In the genomic region with DNA sequence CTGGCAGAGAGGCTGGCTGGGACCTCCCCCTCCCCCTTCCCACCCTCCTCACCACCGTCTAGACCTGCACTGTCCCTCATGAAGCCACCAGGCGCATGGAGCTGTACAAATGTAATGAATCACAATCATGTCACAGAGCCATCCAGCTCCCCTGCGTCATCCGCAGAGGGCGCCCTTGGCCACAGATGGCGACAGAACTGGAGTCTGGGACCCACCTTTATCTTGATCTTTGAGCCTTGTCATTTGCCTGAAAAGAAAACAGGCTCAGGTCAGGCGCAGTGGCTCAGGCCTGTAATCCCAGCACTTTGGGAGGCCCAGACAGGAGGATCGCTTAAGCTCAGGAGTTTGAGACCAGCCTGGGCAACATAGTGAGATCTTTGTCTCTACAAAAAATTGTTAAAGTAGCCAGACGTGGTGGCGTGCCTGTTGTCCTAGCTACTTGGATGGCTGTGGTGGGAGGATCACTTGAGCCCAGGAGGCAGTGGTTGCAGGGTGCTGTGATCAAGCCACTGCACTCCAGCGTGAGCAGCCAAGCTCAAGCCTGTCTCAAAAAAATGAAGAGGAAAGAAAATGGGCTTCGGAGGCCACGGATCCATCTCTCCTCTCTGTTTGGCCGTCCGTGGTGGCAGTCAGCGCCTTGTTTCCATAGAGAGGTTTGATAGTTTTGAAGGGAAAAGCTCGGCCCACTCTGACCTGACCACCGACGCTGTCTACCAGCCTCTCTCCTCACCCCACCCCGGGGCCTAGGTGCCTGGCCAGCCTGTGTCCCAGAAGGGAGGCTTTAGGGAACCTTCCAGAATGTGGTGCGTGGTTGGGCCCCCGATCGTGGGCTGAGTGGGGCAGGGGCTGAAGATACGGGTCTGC, we compare ENCODE assay signal across 9 cellular contexts. TPM values are rescaled to one million over a fixed set of nuclear protein-coding genes. Genes with fewer than 3 reads are reported as not detected.
DNase-seq lines count a peak whose midpoint lies in the region; ATAC-seq, FAIRE-seq and TF ChIP-seq lines count a peak whose summit lies in the region.
"Had no signal": no experiment of that assay in that cellular context is flagged by ENCODE, and none has a peak within 500 bp of the region (broad histone marks: within the 10 kb centered on the region; RNA-seq: fewer than 3 reads in every experiment).

No MANE protein-coding gene starts in this region.

- peaks cover 4% of the 10 kb centered on the region for H3K27me3 Mint-ChIP-seq in activated CD4-positive, alpha-beta T cell treated with anti-CD3 and anti-CD28 coated beads, Interleukin-2, amount 10 ng/mL, durations not matched to agents 24 days and 14 days

- H3K4me1 Mint-ChIP-seq in activated CD4-positive, alpha-beta T cell treated with anti-CD3 and anti-CD28 coated beads, Interleukin-2, amount 10 ng/mL, durations not matched to agents 24 days and 14 days: no peaks in the 10 kb centered on the region
- H3K4me1 Mint-ChIP-seq: central memory CD8-positive, alpha-beta T cell had no signal

- no peaks in the 10 kb centered on the region for H3K36me3 Mint-ChIP-seq in activated CD4-positive, alpha-beta T cell treated with anti-CD3 and anti-CD28 coated beads, Interleukin-2, amount 10 ng/mL, durations not matched to agents 24 days and 14 days (ENCODE audit: low read depth)

- ATAC-seq in pancreas (peak; percentile 8 to 53 (median 14)), HG03196 (IDR thresholded peaks at IDR 0.05; ENCODE audit: unreplicated experiment) (no peak)

- FAIRE-seq in HTR-8/SVneo (lab: Jason Lieb, UNC) (peak; percentile 94), pancreas (lab: Jason Lieb, UNC) (no peak)

- H3K4me1 ChIP-seq in pancreas: peaks cover 0 to 7% (median 6%) of the 10 kb centered on the region in 3 donors

- WGBS in pancreas, 2 donors: 75 to 76% methylated on average over 24 of the region's 24 CpGs

- H3K27me3 ChIP-seq in pancreas: no peaks in the 10 kb centered on the region

- peak; percentile 84 for DNase-seq in activated CD4-positive, alpha-beta T cell treated with anti-CD3 and anti-CD28 coated beads, Interleukin-2, amount 10 ng/mL, durations not matched to agents 24 days and 14 days
- DNase-seq in activated CD4-positive, alpha-beta T cell treated with anti-CD3 and anti-CD28 coated beads for 1 hour: no peak
- DNase-seq in HTR-8/SVneo (ENCODE audit: insufficient read length, low spot score) (peak; percentile 85), OCI-M1 (lab: John Stamatoyannopoulos, UW) (peak; percentile 96), T47D (ENCODE audit: low read depth in 1 of 2, low spot score in 1 of 2) (peak; percentile 95 to 96), pancreas (peak in 2 of 6 donors; percentile 55 to 57), hippocampal formation (lab: John Stamatoyannopoulos, UW) (no peak)

- no peak overlapping the region for H3K4me3 Mint-ChIP-seq in activated CD4-positive, alpha-beta T cell treated with anti-CD3 and anti-CD28 coated beads, Interleukin-2, amount 10 ng/mL, durations not matched to agents 24 days and 14 days
- H3K4me3 Mint-ChIP-seq: central memory CD8-positive, alpha-beta T cell had no signal

- H3K4me3 ChIP-seq in pancreas: no peak overlapping the region

- H3K9me3 ChIP-seq in pancreas: no peaks in the 10 kb centered on the region

- H3K27ac ChIP-seq in pancreas: peak overlapping the region; percentile 8 to 57 (median 46)

- no peak for TF ChIP-seq CTCF in pancreas (IDR thresholded peaks at IDR 0.05)

- intact Hi-C loops in activated CD4-positive, alpha-beta T cell treated with anti-CD3 and anti-CD28 coated beads, Interleukin-2, amount 10 ng/mL, durations not matched to agents 24 days and 14 days (cut with micrococcal nuclease): loop anchor here (5.0 kb wide), 2 partner anchors 39 to 184 kb away; partner anchors contain the start of genes BHLHE23 and TCFL5
- intact Hi-C loops in pancreas (cut with DNase I): no loop called here

- in situ Hi-C loops in T47D (cut with HindIII; ENCODE audit: low pct_unique_long_range_greater_than_20kb, low sequenced_read_pairs): no loop called here

- H3K9me3 Mint-ChIP-seq in activated CD4-positive, alpha-beta T cell treated with anti-CD3 and anti-CD28 coated beads, Interleukin-2, amount 10 ng/mL, durations not matched to agents 24 days and 14 days: no peaks in the 10 kb centered on the region
- H3K9me3 Mint-ChIP-seq: central memory CD8-positive, alpha-beta T cell had no signal

- no peaks in the 10 kb centered on the region for H3K36me3 ChIP-seq in pancreas

- H3K27ac Mint-ChIP-seq in activated CD4-positive, alpha-beta T cell treated with anti-CD3 and anti-CD28 coated beads, Interleukin-2, amount 10 ng/mL, durations not matched to agents 24 days and 14 days: no peak overlapping the region

RNA-seq across cellular contexts. Expression of gene COL9A3, which starts 6.2 kb away (rescaled TPM):
- total RNA-seq in activated CD4-positive, alpha-beta T cell treated with anti-CD3 and anti-CD28 coated beads, Interleukin-2, amount 10 ng/mL, durations not matched to agents 24 days and 14 days: 0.47 TPM in 1 of 2 replicates, not detected in the other
- 10 to 100 TPM in 1 of 6 donors, 1 to 10 TPM in 5; 1.7 to 35.2 (median 7.3) TPM for total RNA-seq in pancreas
- polyA plus RNA-seq in pancreas: 100 to 1,000 TPM; 149 to 183 TPM

RNA-seq across cellular contexts. Expression of gene OGFR, which starts 18.4 kb away (rescaled TPM):
- total RNA-seq in activated CD4-positive, alpha-beta T cell treated with anti-CD3 and anti-CD28 coated beads, Interleukin-2, amount 10 ng/mL, durations not matched to agents 24 days and 14 days: 49.1 and 54.6 TPM in 2 replicates
- 10 to 100 TPM; 18.1 to 25.4 (median 21.0) TPM for total RNA-seq in pancreas
- polyA plus RNA-seq in pancreas: 10 to 100 TPM; 50.8 to 79.5 TPM

RNA-seq across cellular contexts. Expression of gene MRGBP, which starts 26.7 kb away (rescaled TPM):
- total RNA-seq in activated CD4-positive, alpha-beta T cell treated with anti-CD3 and anti-CD28 coated beads, Interleukin-2, amount 10 ng/mL, durations not matched to agents 24 days and 14 days: 19.4 and 19.6 TPM in 2 replicates
- total RNA-seq in pancreas: 1 to 10 TPM; 2.6 to 4.4 (median 3.7) TPM
- polyA plus RNA-seq in pancreas: 10 to 100 TPM in 1 of 2 donors, 1 to 10 TPM in 1; 5.3 to 11.3 TPM

RNA-seq across cellular contexts. Expression of gene TCFL5, which starts 38.6 kb away (rescaled TPM):
- total RNA-seq in activated CD4-positive, alpha-beta T cell treated with anti-CD3 and anti-CD28 coated beads, Interleukin-2, amount 10 ng/mL, durations not matched to agents 24 days and 14 days: 5.8 and 6.2 TPM in 2 replicates
- 1 to 10 TPM; 3.5 to 4.9 (median 4.0) TPM for total RNA-seq in pancreas
- polyA plus RNA-seq in pancreas: 1 to 10 TPM; 2.5 to 4.9 TPM

Comparison
In these comparisons a context has a peak if more than half of its experiments do, and no peak if none do; other contexts are left out.
1. DNase-seq: peak in activated CD4-positive, alpha-beta T cell treated with anti-CD3 and anti-CD28 coated beads, Interleukin-2, amount 10 ng/mL, durations not matched to agents 24 days and 14 days (single experiment), HTR-8/SVneo (single experiment), OCI-M1 (single experiment) and T47D (2 of 2); none in activated CD4-positive, alpha-beta T cell treated with anti-CD3 and anti-CD28 coated beads for 1 hour (single experiment) and hippocampal formation (0 of 2).